ENCODE assay signal across 18 cellular contexts in the genomic region with DNA sequence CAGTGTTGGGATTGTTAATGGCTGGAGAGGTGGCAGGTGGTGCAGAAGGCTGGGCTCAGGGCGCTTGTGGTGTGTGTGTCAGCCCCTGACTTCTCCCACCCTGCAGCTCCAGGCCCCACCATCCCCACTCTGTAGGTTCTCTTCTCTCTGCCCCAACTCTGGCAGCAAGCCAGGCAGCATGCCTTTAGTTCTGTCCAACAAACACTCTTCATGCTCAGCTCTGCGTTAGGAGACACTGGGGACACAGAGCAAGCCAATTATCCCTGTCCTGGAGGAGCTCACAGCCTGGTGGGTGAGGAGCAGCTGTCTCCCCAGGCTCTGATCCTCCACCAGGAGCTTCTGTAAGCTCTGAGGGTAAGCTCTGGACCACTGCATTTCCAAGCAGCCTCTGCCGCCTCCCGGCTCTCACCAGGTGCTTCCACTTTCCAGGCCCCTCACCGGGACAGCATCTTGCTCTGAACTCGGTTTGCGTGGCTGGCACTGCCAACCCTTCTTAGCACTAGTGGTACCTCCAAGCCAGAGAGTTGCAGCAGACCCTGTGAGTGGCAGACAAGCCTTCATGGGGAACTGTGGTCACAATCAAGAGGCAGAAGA. TPM values are rescaled to one million over a fixed set of nuclear protein-coding genes. Genes with fewer than 3 reads are reported as not detected.
DNase-seq lines count a peak whose midpoint lies in the region; ATAC-seq and TF ChIP-seq lines count a peak whose summit lies in the region.
"Had no signal": no experiment of that assay in that cellular context is flagged by ENCODE, and none has a peak within 500 bp of the region (broad histone marks: within the 10 kb centered on the region; RNA-seq: fewer than 3 reads in every experiment).

No MANE protein-coding gene starts in this region.

- H3K9me3 Mint-ChIP-seq in GM23338 (peaks cover 15% of the 10 kb centered on the region; the same call in 2 of the 3 replicates), neural progenitor cell (peaks cover 8% of the 10 kb centered on the region)
- H3K9me3 Mint-ChIP-seq: CD8-positive, alpha-beta T cell had no signal

- ATAC-seq in GM23338 (no peak), GM18511 (IDR thresholded peaks at IDR 0.05; ENCODE audit: unreplicated experiment) (no peak)
- ATAC-seq: CD8-positive, alpha-beta T cell; HepG2; T-helper 17 cell had no signal

- no peaks in the 10 kb centered on the region; the same call in 2 of the 3 replicates for H3K36me3 Mint-ChIP-seq in GM23338 (ENCODE audit: low read depth)
- no peaks in the 10 kb centered on the region for H3K36me3 Mint-ChIP-seq in neural progenitor cell
- H3K36me3 Mint-ChIP-seq: CD8-positive, alpha-beta T cell had no signal

- H3K79me2 ChIP-seq in GM23338 (replicated peaks; ENCODE audit: insufficient read depth): no peaks in the 10 kb centered on the region
- no peaks in the 10 kb centered on the region for H3K79me2 ChIP-seq in neural progenitor cell (ENCODE audit: low read depth)

- no peaks in the 10 kb centered on the region for H3K27me3 ChIP-seq in GM23338 (ENCODE audit: insufficient read depth)
- no peaks in the 10 kb centered on the region for H3K27me3 ChIP-seq in SJCRH30
- no peaks in the 10 kb centered on the region for H3K27me3 ChIP-seq in neural progenitor cell
- H3K27me3 ChIP-seq: BE2C had no signal

- H3K4me3 Mint-ChIP-seq in GM23338 (no peak overlapping the region), neural progenitor cell (no peak overlapping the region)
- H3K4me3 Mint-ChIP-seq: CD8-positive, alpha-beta T cell; HFFc6; T-helper 17 cell had no signal

- H3K9me3 ChIP-seq in SJCRH30 (replicated peaks) (no peaks in the 10 kb centered on the region), neural progenitor cell (ENCODE audit: low read depth) (no peaks in the 10 kb centered on the region)
- H3K9me3 ChIP-seq: BE2C had no signal

- H3K36me3 ChIP-seq in GM23338 (ENCODE audit: insufficient read depth) (no peaks in the 10 kb centered on the region), SJCRH30 (no peaks in the 10 kb centered on the region), neural progenitor cell (no peaks in the 10 kb centered on the region)
- H3K36me3 ChIP-seq: BE2C had no signal

- no peak overlapping the region for H3K27ac ChIP-seq in GM23338 (ENCODE audit: low read depth)
- no peak overlapping the region for H3K27ac ChIP-seq in SJCRH30
- H3K27ac ChIP-seq in neural progenitor cell: no peak overlapping the region
- H3K27ac ChIP-seq: RWPE1 had no signal

- H3K9me2 ChIP-seq in GM23338 (ENCODE audit: insufficient read depth): no peaks in the 10 kb centered on the region; the same call in 1 of the 2 replicates

- H3K4me1 Mint-ChIP-seq in GM23338 (peaks cover 3% of the 10 kb centered on the region; the same call in 1 of the 3 replicates), neural progenitor cell (peaks cover 2% of the 10 kb centered on the region)
- H3K4me1 Mint-ChIP-seq: T-helper 17 cell had no signal

- TF ChIP-seq CTCF in GM23338 (conservative IDR thresholded peaks at IDR 0.05; ENCODE audit: low read depth in 2 of 2) (no peak), neural progenitor cell (IDR thresholded peaks at IDR 0.05) (no peak)

- peak; percentile 28 for DNase-seq in DMS79 treated with DMSO at 0.1 percent for 48 hours (lab: John Stamatoyannopoulos, UW)
- no peak for DNase-seq in GM23338 (ENCODE audit: low spot score)
- peak; percentile 51 to 70 for DNase-seq in SJCRH30
- no peak for DNase-seq in neural progenitor cell (ENCODE audit: low spot score)
- no peak for DNase-seq in stimulated activated CD4-positive, alpha-beta T cell treated with anti-CD3 and anti-CD28 coated beads, Interleukin-2, amount 100 ng/mL, for 24 hours
- DNase-seq in iPS-NIHi11 (ENCODE audit: low spot score): no peak
- DNase-seq: BE2C; CD8-positive, alpha-beta T cell; HFFc6; KG1; NCI-H1436; NCI-H2081 treated with DMSO at 0.1 percent for 48 hours; NCI-H510A; OCI-M1; T-helper 17 cell had no signal

- no peaks in the 10 kb centered on the region for H4K20me1 ChIP-seq in GM23338 (replicated peaks; ENCODE audit: insufficient read depth)
- no peaks in the 10 kb centered on the region for H4K20me1 ChIP-seq in neural progenitor cell (ENCODE audit: low read depth)

- H3F3A ChIP-seq in GM23338 (replicated peaks; ENCODE audit: low read depth) (no peaks in the 10 kb centered on the region), neural progenitor cell (ENCODE audit: low read depth) (no peaks in the 10 kb centered on the region)

- no peak overlapping the region for H3K9ac ChIP-seq in neural progenitor cell

- H3K4me3 ChIP-seq in GM23338 (no peak overlapping the region), SJCRH30 (no peak overlapping the region), neural progenitor cell (no peak overlapping the region)

- H3K4me1 ChIP-seq in GM23338 (ENCODE audit: insufficient read depth) (no peaks in the 10 kb centered on the region), SJCRH30 (no peaks in the 10 kb centered on the region), neural progenitor cell (no peaks in the 10 kb centered on the region)
- H3K4me1 ChIP-seq: BE2C had no signal

- no peak overlapping the region for H3K4me2 ChIP-seq in GM23338
- H3K4me2 ChIP-seq in neural progenitor cell: no peak overlapping the region

- H3K27me3 Mint-ChIP-seq in GM23338 (ENCODE audit: insufficient read depth, low read depth, poor library complexity) (peaks cover 2% of the 10 kb centered on the region), neural progenitor cell (ENCODE audit: insufficient read depth, low read depth) (peaks cover 4% of the 10 kb centered on the region)

- H3K27ac Mint-ChIP-seq in GM23338: no peak overlapping the region
- peak overlapping the region; percentile 57 for H3K27ac Mint-ChIP-seq in neural progenitor cell
- H3K27ac Mint-ChIP-seq: CD8-positive, alpha-beta T cell; HFFc6; T-helper 17 cell had no signal

- peak overlapping the region; percentile 14; the same call in 1 of the 2 replicates for H2AFZ ChIP-seq in GM23338
- H2AFZ ChIP-seq in neural progenitor cell (replicated peaks): no peak overlapping the region

TF ChIP-seq in GM23338, 12 proteins besides CTCF, POLR2A, EP300 and RAD21 (continues in another document):
- TF ChIP-seq NANOG (IDR thresholded peaks at IDR 0.05; ENCODE audit: borderline replicate concordance) (no peak), EZH2 (IDR thresholded peaks at IDR 0.05; ENCODE audit: low read depth, unreplicated experiment) (no peak)
- TF ChIP-seq, protein P1, sequence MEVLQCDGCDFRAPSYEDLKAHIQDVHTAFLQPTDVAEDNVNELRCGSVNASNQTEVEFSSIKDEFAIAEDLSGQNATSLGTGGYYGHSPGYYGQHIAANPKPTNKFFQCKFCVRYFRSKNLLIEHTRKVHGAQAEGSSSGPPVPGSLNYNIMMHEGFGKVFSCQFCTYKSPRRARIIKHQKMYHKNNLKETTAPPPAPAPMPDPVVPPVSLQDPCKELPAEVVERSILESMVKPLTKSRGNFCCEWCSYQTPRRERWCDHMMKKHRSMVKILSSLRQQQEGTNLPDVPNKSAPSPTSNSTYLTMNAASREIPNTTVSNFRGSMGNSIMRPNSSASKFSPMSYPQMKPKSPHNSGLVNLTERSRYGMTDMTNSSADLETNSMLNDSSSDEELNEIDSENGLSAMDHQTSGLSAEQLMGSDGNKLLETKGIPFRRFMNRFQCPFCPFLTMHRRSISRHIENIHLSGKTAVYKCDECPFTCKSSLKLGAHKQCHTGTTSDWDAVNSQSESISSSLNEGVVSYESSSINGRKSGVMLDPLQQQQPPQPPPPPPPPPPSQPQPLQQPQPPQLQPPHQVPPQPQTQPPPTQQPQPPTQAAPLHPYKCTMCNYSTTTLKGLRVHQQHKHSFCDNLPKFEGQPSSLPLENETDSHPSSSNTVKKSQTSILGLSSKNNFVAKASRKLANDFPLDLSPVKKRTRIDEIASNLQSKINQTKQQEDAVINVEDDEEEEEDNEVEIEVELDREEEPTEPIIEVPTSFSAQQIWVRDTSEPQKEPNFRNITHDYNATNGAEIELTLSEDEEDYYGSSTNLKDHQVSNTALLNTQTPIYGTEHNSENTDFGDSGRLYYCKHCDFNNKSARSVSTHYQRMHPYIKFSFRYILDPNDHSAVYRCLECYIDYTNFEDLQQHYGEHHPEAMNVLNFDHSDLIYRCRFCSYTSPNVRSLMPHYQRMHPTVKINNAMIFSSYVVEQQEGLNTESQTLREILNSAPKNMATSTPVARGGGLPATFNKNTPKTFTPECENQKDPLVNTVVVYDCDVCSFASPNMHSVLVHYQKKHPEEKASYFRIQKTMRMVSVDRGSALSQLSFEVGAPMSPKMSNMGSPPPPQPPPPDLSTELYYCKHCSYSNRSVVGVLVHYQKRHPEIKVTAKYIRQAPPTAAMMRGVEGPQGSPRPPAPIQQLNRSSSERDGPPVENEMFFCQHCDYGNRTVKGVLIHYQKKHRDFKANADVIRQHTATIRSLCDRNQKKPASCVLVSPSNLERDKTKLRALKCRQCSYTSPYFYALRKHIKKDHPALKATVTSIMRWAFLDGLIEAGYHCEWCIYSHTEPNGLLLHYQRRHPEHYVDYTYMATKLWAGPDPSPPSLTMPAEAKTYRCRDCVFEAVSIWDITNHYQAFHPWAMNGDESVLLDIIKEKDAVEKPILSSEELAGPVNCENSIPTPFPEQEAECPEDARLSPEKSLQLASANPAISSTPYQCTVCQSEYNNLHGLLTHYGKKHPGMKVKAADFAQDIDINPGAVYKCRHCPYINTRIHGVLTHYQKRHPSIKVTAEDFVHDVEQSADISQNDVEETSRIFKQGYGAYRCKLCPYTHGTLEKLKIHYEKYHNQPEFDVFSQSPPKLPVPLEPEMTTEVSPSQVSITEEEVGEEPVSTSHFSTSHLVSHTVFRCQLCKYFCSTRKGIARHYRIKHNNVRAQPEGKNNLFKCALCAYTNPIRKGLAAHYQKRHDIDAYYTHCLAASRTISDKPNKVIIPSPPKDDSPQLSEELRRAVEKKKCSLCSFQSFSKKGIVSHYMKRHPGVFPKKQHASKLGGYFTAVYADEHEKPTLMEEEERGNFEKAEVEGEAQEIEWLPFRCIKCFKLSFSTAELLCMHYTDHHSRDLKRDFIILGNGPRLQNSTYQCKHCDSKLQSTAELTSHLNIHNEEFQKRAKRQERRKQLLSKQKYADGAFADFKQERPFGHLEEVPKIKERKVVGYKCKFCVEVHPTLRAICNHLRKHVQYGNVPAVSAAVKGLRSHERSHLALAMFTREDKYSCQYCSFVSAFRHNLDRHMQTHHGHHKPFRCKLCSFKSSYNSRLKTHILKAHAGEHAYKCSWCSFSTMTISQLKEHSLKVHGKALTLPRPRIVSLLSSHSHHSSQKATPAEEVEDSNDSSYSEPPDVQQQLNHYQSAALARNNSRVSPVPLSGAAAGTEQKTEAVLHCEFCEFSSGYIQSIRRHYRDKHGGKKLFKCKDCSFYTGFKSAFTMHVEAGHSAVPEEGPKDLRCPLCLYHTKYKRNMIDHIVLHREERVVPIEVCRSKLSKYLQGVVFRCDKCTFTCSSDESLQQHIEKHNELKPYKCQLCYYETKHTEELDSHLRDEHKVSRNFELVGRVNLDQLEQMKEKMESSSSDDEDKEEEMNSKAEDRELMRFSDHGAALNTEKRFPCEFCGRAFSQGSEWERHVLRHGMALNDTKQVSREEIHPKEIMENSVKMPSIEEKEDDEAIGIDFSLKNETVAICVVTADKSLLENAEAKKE (CRISPR knock-in tag; IDR thresholded peaks at IDR 0.05): no peak

RNA-seq across cellular contexts. Expression of a gene that starts 34.3 kb away (rescaled TPM):
- total RNA-seq in GM23338 (2014; rRNA removed; shearing (Covaris generic)): 35.8 and 38.9 TPM in 2 replicates
- 6.1 and 6.8 TPM in 2 replicates for polyA plus RNA-seq in GM23338 (2016; fragmentation: Nextera tagmentation; extraction: Ambion mirVana)
- 99.1 and 101 TPM in 2 replicates for total RNA-seq in SJCRH30 (2014; rRNA removed; shearing (Covaris generic))
- 20.2 and 41.3 TPM in 2 replicates for total RNA-seq in neural progenitor cell (ENCODE audit: low replicate concordance)
- total RNA-seq: CD8-positive, alpha-beta T cell; HFFc6 had no signal

Comparison
In these comparisons a context has a peak if more than half of its experiments do, and no peak if none do; other contexts are left out.
1. DNase-seq: peak in DMS79 treated with DMSO at 0.1 percent for 48 hours (single experiment) and SJCRH30 (2 of 2); none in GM23338 (single experiment), neural progenitor cell (single experiment), stimulated activated CD4-positive, alpha-beta T cell treated with anti-CD3 and anti-CD28 coated beads, Interleukin-2, amount 100 ng/mL, for 24 hours (0 of 2) and iPS-NIHi11 (single experiment).